21 cellular contexts compared by ENCODE assay signal in the genomic region with DNA sequence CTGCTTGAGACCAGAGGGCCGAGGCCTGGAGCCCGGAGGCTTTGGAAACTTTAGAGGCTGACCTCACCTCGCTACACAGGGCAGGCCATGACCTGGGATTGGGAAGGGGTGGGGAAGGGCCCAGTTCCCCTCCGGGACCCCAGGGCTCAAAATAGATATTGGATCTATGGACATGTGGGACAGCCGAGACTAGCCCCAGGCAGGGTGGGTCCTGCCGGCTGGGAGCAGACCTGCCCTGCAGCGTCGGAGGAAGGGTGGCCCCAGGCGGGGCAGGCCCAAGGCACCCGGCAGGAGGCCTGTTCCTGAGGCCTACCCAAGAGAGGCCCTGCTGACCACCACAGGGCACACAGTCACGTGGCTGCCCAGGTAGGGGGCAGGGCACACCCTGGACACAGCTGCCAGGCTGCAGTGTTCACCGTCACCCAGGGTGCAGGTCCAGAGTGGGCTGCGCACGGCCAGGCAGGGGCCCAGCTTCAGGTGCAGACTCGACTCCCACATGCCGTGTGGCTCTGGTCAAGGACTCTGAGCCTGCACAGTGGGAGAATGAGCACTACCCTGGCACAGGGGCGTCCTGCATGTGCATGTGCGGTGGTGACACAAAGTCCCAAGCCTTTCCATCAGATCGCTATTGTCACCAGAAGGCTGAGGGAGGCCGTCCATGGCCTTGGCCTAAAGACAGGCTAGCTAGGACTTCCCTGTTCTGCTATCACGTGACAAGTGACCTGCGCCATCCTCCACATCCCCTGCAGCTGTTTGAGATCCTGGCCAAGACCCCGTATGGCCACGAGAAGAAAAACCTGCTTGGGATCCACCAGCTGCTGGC. TPM values are rescaled to one million over a fixed set of nuclear protein-coding genes. Genes with fewer than 3 reads are reported as not detected.
DNase-seq lines count a peak whose midpoint lies in the region; ATAC-seq and TF ChIP-seq lines count a peak whose summit lies in the region.
"Had no signal": no experiment of that assay in that cellular context is flagged by ENCODE, and none has a peak within 500 bp of the region (broad histone marks: within the 10 kb centered on the region; RNA-seq: fewer than 3 reads in every experiment).

No MANE protein-coding gene starts in this region.

- DNase-seq in H7 (peak; percentile 63), RWPE2 (ENCODE audit: low spot score) (peak; percentile 46), neuronal stem cell (ENCODE audit: low spot score) (no peak), NCI-H2081 treated with DMSO at 0.1 percent for 48 hours (lab: John Stamatoyannopoulos, UW) (no peak), NCI-H510A treated with DMSO at 0.1 percent for 48 hours (lab: John Stamatoyannopoulos, UW) (no peak), esophagus squamous epithelium (lab: John Stamatoyannopoulos, UW) (no peak)
- DNase-seq: C1 segment of cervical spinal cord; Caco-2; CD8-positive, alpha-beta T cell; DMS79; GOT3; NCI-H1105 treated with DMSO at 0.1 percent for 48 hours; NCI-H146; NCI-H1930; NCI-H446; NCI-H526; NCI-H82; NK-92 treated with Interleukin-12 subunit alpha and Interleukin-12 subunit beta, amount 100 ng/mL, for 24 hours; SK-N-SH; SW 1271 had no signal

- POLR2A ChIA-PET in HEK293 (lab: Yijun Ruan, JAX): no interaction called here

- no peak overlapping the region for H4K91ac ChIP-seq in neuronal stem cell (ENCODE audit: low read depth, low read length, poor library complexity)

- no peaks in the 10 kb centered on the region for H3K4me1 ChIP-seq in HEK293 (ENCODE audit: control insufficient read depth, insufficient read depth, low read length)
- no peaks in the 10 kb centered on the region for H3K4me1 ChIP-seq in RWPE2 (ENCODE audit: insufficient read depth, poor library complexity, severe bottlenecking)
- H3K4me1 ChIP-seq in neuronal stem cell (ENCODE audit: control insufficient read depth in 2 of 2, insufficient read depth in 1 of 2, low read depth in 1 of 2, low read length in 2 of 2): peaks cover 0 to 2% of the 10 kb centered on the region in 2 donors
- H3K4me1 ChIP-seq in esophagus squamous epithelium: peaks cover 0 to 5% (median 0%) of the 10 kb centered on the region in 3 donors
- H3K4me1 ChIP-seq: Caco-2 had no signal

- no peak for TF ChIP-seq CTCF in HEK293 (tag by site-specific recombination; IDR thresholded peaks at IDR 0.05)
- no peak for TF ChIP-seq CTCF in RWPE2 (IDR thresholded peaks at IDR 0.05; ENCODE audit: poor library complexity, severe bottlenecking)
- no peak for TF ChIP-seq CTCF in esophagus squamous epithelium (IDR thresholded peaks at IDR 0.05)

- intact Hi-C loops in esophagus squamous epithelium (cut with DNase I): no loop called here

- WGBS in neuronal stem cell (ENCODE audit: extremely low coverage in 2 of 2, insufficient read length in 2 of 2, insufficient replicate concordance in 1 of 2), 2 donors: no CpG with 5 or more reads among the region's 24 CpGs
- 65 to 72% methylated on average over 7 to 9 of the region's 24 CpGs for WGBS in esophagus squamous epithelium, 2 donors

- H3K36me3 ChIP-seq in H7 (replicated peaks; ENCODE audit: control insufficient read depth, insufficient read depth, low read length) (no peaks in the 10 kb centered on the region), HEK293 (ENCODE audit: control insufficient read depth in 2 of 2, insufficient read depth in 1 of 2, low read length in 2 of 2) (no peaks in the 10 kb centered on the region), RWPE2 (ENCODE audit: low read depth) (no peaks in the 10 kb centered on the region), neuronal stem cell (replicated peaks in 1 of 2; ENCODE audit: control insufficient read depth in 2 of 2, insufficient read depth in 2 of 2, low read length in 2 of 2) (no peaks in the 10 kb centered on the region), esophagus squamous epithelium (no peaks in the 10 kb centered on the region)

- no peak overlapping the region for H2BK15ac ChIP-seq in neuronal stem cell (ENCODE audit: low read length)

- H2AK5ac ChIP-seq in neuronal stem cell (ENCODE audit: low read depth, low read length): peak overlapping the region; percentile 25

- peaks cover 2% of the 10 kb centered on the region for H3K79me1 ChIP-seq in neuronal stem cell (ENCODE audit: low read depth, low read length)

- H2AFZ ChIP-seq in neuronal stem cell (ENCODE audit: low read length): no peak overlapping the region

- H3K9me3 ChIP-seq in HEK293 (ENCODE audit: control insufficient read depth, insufficient read depth, low read depth, low read length): no peaks in the 10 kb centered on the region
- H3K9me3 ChIP-seq in RWPE2 (ENCODE audit: severe bottlenecking): no peaks in the 10 kb centered on the region
- H3K9me3 ChIP-seq in neuronal stem cell (replicated peaks in 1 of 2; ENCODE audit: control insufficient read depth in 2 of 2, insufficient read depth in 1 of 2, low read depth in 1 of 2, low read length in 2 of 2): no peaks in the 10 kb centered on the region
- no peaks in the 10 kb centered on the region for H3K9me3 ChIP-seq in esophagus squamous epithelium
- H3K9me3 ChIP-seq: Caco-2, SK-N-SH had no signal

- no peak overlapping the region for H3K4me2 ChIP-seq in neuronal stem cell (ENCODE audit: insufficient read depth, low read length, poor library complexity, severe bottlenecking)
- H3K4me2 ChIP-seq: SK-N-SH had no signal

- no peak overlapping the region for H2BK120ac ChIP-seq in neuronal stem cell (ENCODE audit: low read depth, low read length)

- no peak overlapping the region for H3K4ac ChIP-seq in neuronal stem cell (ENCODE audit: low read length)

- no peak overlapping the region for H2BK5ac ChIP-seq in neuronal stem cell (ENCODE audit: low read length)

- no peak overlapping the region for H2BK12ac ChIP-seq in neuronal stem cell (ENCODE audit: low read length)

- H3K27ac ChIP-seq in HEK293 (ENCODE audit: extremely low read depth, low read depth, low read length): no peak overlapping the region
- no peak overlapping the region for H3K27ac ChIP-seq in RWPE2 (ENCODE audit: poor library complexity, severe bottlenecking)
- H3K27ac ChIP-seq in neuronal stem cell (replicated peaks; ENCODE audit: low read length): no peak overlapping the region
- H3K27ac ChIP-seq in esophagus squamous epithelium: no peak overlapping the region

- no peak for ATAC-seq in RWPE2 (ENCODE audit: low read depth)
- ATAC-seq: CD8-positive, alpha-beta T cell had no signal

- H4K8ac ChIP-seq in neuronal stem cell (ENCODE audit: low read depth, low read length): no peak overlapping the region

- H3K9ac ChIP-seq in neuronal stem cell (ENCODE audit: low read depth, low read length, poor library complexity): peak overlapping the region; percentile 38
- H3K9ac ChIP-seq: SK-N-SH had no signal

- H3K23ac ChIP-seq in neuronal stem cell (ENCODE audit: low read depth, low read length, poor library complexity): no peak overlapping the region

- CTCF ChIA-PET in HEK293 (lab: Yijun Ruan, JAX): no interaction called here

- H3K27me3 ChIP-seq in H7 (ENCODE audit: control insufficient read depth, insufficient read depth, low read length) (no peaks in the 10 kb centered on the region), RWPE2 (ENCODE audit: insufficient read depth, poor library complexity, severe bottlenecking) (no peaks in the 10 kb centered on the region), neuronal stem cell (ENCODE audit: control insufficient read depth in 3 of 3, insufficient read depth in 3 of 3, low read depth in 1 of 3, low read length in 3 of 3) (peaks cover 0 to 20% (median 0%) of the 10 kb centered on the region in 3 experiments), esophagus squamous epithelium (no peaks in the 10 kb centered on the region)

- TF ChIP-seq POLR2A in esophagus squamous epithelium (IDR thresholded peaks at IDR 0.05): no peak

- peak overlapping the region; percentile 75 for H3K14ac ChIP-seq in neuronal stem cell (ENCODE audit: low read length)

- H3K18ac ChIP-seq in neuronal stem cell (ENCODE audit: low read length): no peak overlapping the region

- H3K4me3 ChIP-seq in H7 (ENCODE audit: insufficient read depth, low read depth, low read length): no peak overlapping the region
- no peak overlapping the region for H3K4me3 ChIP-seq in HEK293 (ENCODE audit: low read depth, low read length)
- H3K4me3 ChIP-seq in RWPE2 (ENCODE audit: severe bottlenecking): no peak overlapping the region
- H3K4me3 ChIP-seq in neuronal stem cell (ENCODE audit: low read length in 2 of 2): no peak overlapping the region
- no peak overlapping the region for H3K4me3 ChIP-seq in esophagus squamous epithelium

TF ChIP-seq in HEK293, 187 proteins besides CTCF, POLR2A, EP300 and RAD21:
- TF ChIP-seq ZIC2 (tag by site-specific recombination; IDR thresholded peaks at IDR 0.05): peak; percentile 63
- TF ChIP-seq, protein P1, sequence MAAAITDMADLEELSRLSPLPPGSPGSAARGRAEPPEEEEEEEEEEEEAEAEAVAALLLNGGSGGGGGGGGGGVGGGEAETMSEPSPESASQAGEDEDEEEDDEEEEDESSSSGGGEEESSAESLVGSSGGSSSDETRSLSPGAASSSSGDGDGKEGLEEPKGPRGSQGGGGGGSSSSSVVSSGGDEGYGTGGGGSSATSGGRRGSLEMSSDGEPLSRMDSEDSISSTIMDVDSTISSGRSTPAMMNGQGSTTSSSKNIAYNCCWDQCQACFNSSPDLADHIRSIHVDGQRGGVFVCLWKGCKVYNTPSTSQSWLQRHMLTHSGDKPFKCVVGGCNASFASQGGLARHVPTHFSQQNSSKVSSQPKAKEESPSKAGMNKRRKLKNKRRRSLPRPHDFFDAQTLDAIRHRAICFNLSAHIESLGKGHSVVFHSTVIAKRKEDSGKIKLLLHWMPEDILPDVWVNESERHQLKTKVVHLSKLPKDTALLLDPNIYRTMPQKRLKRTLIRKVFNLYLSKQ (tag by site-specific recombination; IDR thresholded peaks at IDR 0.05; ENCODE audit: borderline replicate concordance): no peak

RNA-seq across cellular contexts. Expression of a gene that starts 13.2 kb away (rescaled TPM):
- 2.0 and 4.0 TPM in 2 replicates for total RNA-seq in H7 (2014; rRNA removed; shearing (Covaris generic))
- 1.3 TPM for polyA plus RNA-seq in neuronal stem cell (2013, experiment 1 of 2)
- polyA plus RNA-seq in neuronal stem cell (2013, experiment 2 of 2): 1.4 TPM
- total RNA-seq in esophagus squamous epithelium: under 1 TPM in 1 of 4 donors, not detected in 3; 0.59 TPM

RNA-seq across cellular contexts. Expression of a gene that starts 51.4 kb away (rescaled TPM):
- 32.1 and 36.9 TPM in 2 replicates for total RNA-seq in H7 (2014; rRNA removed; shearing (Covaris generic))
- 36.4 TPM for polyA plus RNA-seq in neuronal stem cell (2013, experiment 1 of 2)
- 38.0 TPM for polyA plus RNA-seq in neuronal stem cell (2013, experiment 2 of 2)
- total RNA-seq in esophagus squamous epithelium: 100 to 1,000 TPM in 1 of 4 donors, 10 to 100 TPM in 3; 53.5 to 108 (median 63.3) TPM

RNA-seq across cellular contexts. Expression of a gene that starts 52.4 kb away (rescaled TPM):
- total RNA-seq in H7 (2014; rRNA removed; shearing (Covaris generic)): 20.4 and 20.6 TPM in 2 replicates
- 11.4 TPM for polyA plus RNA-seq in neuronal stem cell (2013, experiment 1 of 2)
- polyA plus RNA-seq in neuronal stem cell (2013, experiment 2 of 2): 10.5 TPM
- total RNA-seq in esophagus squamous epithelium: 1 to 10 TPM; 3.4 to 8.9 (median 5.6) TPM

Comparison
In these comparisons a context has a peak if more than half of its experiments do, and no peak if none do; other contexts are left out.
1. DNase-seq: peak in H7 (single experiment) and RWPE2 (single experiment); none in neuronal stem cell (single experiment), NCI-H2081 treated with DMSO at 0.1 percent for 48 hours (single experiment), NCI-H510A treated with DMSO at 0.1 percent for 48 hours (single experiment) and esophagus squamous epithelium (single experiment).